In genomic region chr19:5062195-5062594, GRCh38 we compare ENCODE assay signal across 35 cellular contexts.
"Had no signal": no experiment of that assay in that cellular context is flagged by ENCODE, and none has a peak within 500 bp of the region (broad histone marks: within the 10 kb centered on the region; RNA-seq: fewer than 3 reads in every experiment).

No MANE protein-coding gene starts in this region.

- H3K27ac ChIP-seq: cardiac muscle cell, Peyer's patch, VCaP had no signal

- H3K4me1 Mint-ChIP-seq: activated B cell treated with CpG ODN at 0.5 μM for 24 hours; activated naive CD4-positive, alpha-beta T cell treated with anti-CD3 and anti-CD28 coated beads, Interleukin-2, amount 10 ng/mL, durations not matched to agents 7 days and 5 days; activated naive CD8-positive, alpha-beta T cell treated with anti-CD3 and anti-CD28 coated beads, Interleukin-2, amount 50 U/mL, for 24 hours had no signal

- H3K4me3 Mint-ChIP-seq: activated B cell treated with CpG ODN at 0.5 μM for 24 hours; activated CD4-positive, alpha-beta memory T cell treated with anti-CD3 and anti-CD28 coated beads for 36 hours; activated naive CD4-positive, alpha-beta T cell treated with anti-CD3 and anti-CD28 coated beads, Interleukin-2, amount 10 ng/mL, durations not matched to agents 7 days and 5 days; activated naive CD8-positive, alpha-beta T cell; activated naive CD8-positive, alpha-beta T cell treated with anti-CD3 and anti-CD28 coated beads, Interleukin-2, amount 50 U/mL, for 24 hours; central memory CD8-positive, alpha-beta T cell had no signal

- H3K27me3 Mint-ChIP-seq: activated B cell treated with CpG ODN at 0.5 μM for 24 hours; activated CD4-positive, alpha-beta memory T cell treated with anti-CD3 and anti-CD28 coated beads for 36 hours; activated naive CD4-positive, alpha-beta T cell treated with anti-CD3 and anti-CD28 coated beads, Interleukin-2, amount 10 ng/mL, durations not matched to agents 7 days and 5 days; activated naive CD8-positive, alpha-beta T cell; activated naive CD8-positive, alpha-beta T cell treated with anti-CD3 and anti-CD28 coated beads, Interleukin-2, amount 50 U/mL, for 24 hours; central memory CD8-positive, alpha-beta T cell had no signal

- H3K27me3 ChIP-seq: cardiac muscle cell, Peyer's patch had no signal

- H3K4me3 ChIP-seq: cardiac muscle cell, K562, Peyer's patch had no signal

- ATAC-seq: activated naive CD8-positive, alpha-beta T cell treated with anti-CD3 and anti-CD28 coated beads, Interleukin-2, amount 50 U/mL, for 24 hours; K562; PC-3; Right ventricle myocardium inferior had no signal

- H3K9me3 ChIP-seq: Peyer's patch had no signal

- H3K27ac Mint-ChIP-seq: activated B cell treated with CpG ODN at 0.5 μM for 24 hours; activated CD4-positive, alpha-beta memory T cell treated with anti-CD3 and anti-CD28 coated beads for 36 hours; activated naive CD8-positive, alpha-beta T cell; activated naive CD8-positive, alpha-beta T cell treated with anti-CD3 and anti-CD28 coated beads, Interleukin-2, amount 50 U/mL, for 24 hours had no signal

- DNase-seq: activated B cell treated with CpG ODN at 0.5 μM for 24 hours; activated CD4-positive, alpha-beta memory T cell treated with anti-CD3 and anti-CD28 coated beads for 36 hours; activated CD4-positive, alpha-beta T cell treated with anti-CD3 and anti-CD28 coated beads for 4 hours; activated CD4-positive, alpha-beta T cell treated with anti-CD3 and anti-CD28 coated beads, Interleukin-2, amount 50 U/mL, for 1 hour; activated CD4-positive, CD25-positive, alpha-beta regulatory T cell treated with anti-CD3 and anti-CD28 coated beads, Interleukin-2, amount 50 U/mL, for 72 hours; activated CD8-positive, alpha-beta memory T cell treated with anti-CD3 and anti-CD28 coated beads, Interleukin-2, amount 50 U/mL, for 48 hours; activated effector memory CD4-positive, alpha-beta T cell treated with Interleukin-2 at 50 U/mL for 16 hours; activated naive CD4-positive, alpha-beta T cell treated with anti-CD3 and anti-CD28 coated beads, Interleukin-2, amount 10 ng/mL, durations not matched to agents 7 days and 5 days; activated naive CD8-positive, alpha-beta T cell treated with anti-CD3 and anti-CD28 coated beads, Interleukin-2, amount 50 U/mL, for 24 hours; activated T-cell treated with anti-CD3 and anti-CD28 coated beads, Interleukin-2, amount 50 U/mL, for 48 hours; anterior cingulate cortex; NCI-H1092 treated with DMSO at 0.1 percent for 48 hours; NCI-H1417; NCI-H146; NCI-H187; NCI-H2029 treated with DMSO at 0.1 percent for 48 hours; NCI-H2171 treated with DMSO at 0.1 percent for 48 hours; NCI-H2227 treated with DMSO at 0.1 percent for 48 hours; NCI-H446; NCI-H524 treated with DMSO at 0.1 percent for 48 hours; NCI-H748 treated with DMSO at 0.1 percent for 48 hours; NK-92 treated with Interleukin-12 subunit alpha and Interleukin-12 subunit beta, amount 100 ng/mL, for 24 hours; PC-3; Peyer's patch; RPMI8226; SW 1271; T-helper 1 cell; T-helper 2 cell; T-helper 9 cell had no signal

- H3K4me1 ChIP-seq: Peyer's patch had no signal
